1 cellular context compared by ENCODE assay signal in genomic region chr18:46755315-46756171, GRCh38.
TF ChIP-seq lines count a peak whose summit lies in the region.

No MANE protein-coding gene starts in this region.

TF ChIP-seq in WTC11, 78 proteins besides CTCF, POLR2A, EP300 and RAD21 (continued from another document):
- TF ChIP-seq FOXP4 (CRISPR knock-in tag; IDR thresholded peaks at IDR 0.05) = no peak
- no peak for TF ChIP-seq ZNF416 (CRISPR knock-in tag; IDR thresholded peaks at IDR 0.05)
- no peak for TF ChIP-seq ZBTB43 (CRISPR knock-in tag; IDR thresholded peaks at IDR 0.05)
- no peak for TF ChIP-seq TCF7 (CRISPR knock-in tag; IDR thresholded peaks at IDR 0.05; ENCODE audit: low read depth)
- no peak for TF ChIP-seq SOX15 (CRISPR knock-in tag; IDR thresholded peaks at IDR 0.05)
- TF ChIP-seq USF1 (CRISPR knock-in tag; IDR thresholded peaks at IDR 0.05) = no peak
